1 cellular context compared by ENCODE assay signal in the genomic region with DNA sequence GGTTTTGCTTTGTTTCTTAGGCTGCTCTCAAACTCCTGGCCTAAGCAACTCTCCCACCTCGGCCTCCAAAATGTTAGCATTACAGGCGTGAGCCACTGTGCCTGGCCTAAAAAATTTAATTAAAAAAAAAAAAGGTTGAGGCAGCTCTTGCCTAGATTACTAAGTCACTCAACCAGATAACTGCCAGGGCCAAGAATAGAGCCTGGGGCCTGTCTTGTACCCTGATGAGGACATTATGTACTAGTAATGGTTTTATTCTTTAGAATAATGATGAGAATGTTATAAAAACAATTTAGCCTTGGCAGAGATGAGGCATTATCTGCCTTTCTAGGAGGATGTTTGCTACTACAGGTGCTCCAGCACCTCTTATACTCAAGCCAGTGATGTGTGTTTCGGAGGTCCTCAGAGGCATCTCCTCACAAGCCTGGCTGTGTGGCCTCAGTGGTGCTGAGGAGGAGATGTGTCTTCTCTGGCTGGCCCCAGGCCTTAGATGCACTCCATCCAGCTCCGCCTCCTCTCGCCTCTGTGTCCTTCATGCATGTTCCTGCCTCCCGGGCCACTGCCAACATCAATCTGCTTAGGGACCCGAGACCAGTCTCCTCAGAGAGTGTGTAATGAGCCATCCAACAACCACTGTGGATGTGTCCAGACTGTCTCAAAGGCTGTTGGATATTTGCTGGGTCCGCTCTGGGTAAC.
TF ChIP-seq lines count a peak whose summit lies in the region.

No MANE protein-coding gene starts in this region.

TF ChIP-seq in H1, 55 proteins besides CTCF, POLR2A, EP300 and RAD21:
- TF ChIP-seq POU5F1 (IDR thresholded peaks at IDR 0.05; ENCODE audit: low read depth, low read length), result no peak
- TF ChIP-seq TAF7 (optimal IDR thresholded peaks at IDR 0.05; ENCODE audit: borderline replicate concordance, low read depth, low read length), result no peak
- TF ChIP-seq JUND (IDR thresholded peaks at IDR 0.05; ENCODE audit: low read length), result no peak
- no peak for TF ChIP-seq BRCA1 (IDR thresholded peaks at IDR 0.05; ENCODE audit: low read depth, low read length)
- TF ChIP-seq NRF1 (IDR thresholded peaks at IDR 0.05; ENCODE audit: low read depth, low read length), result no peak
- no peak for TF ChIP-seq KDM5A (IDR thresholded peaks at IDR 0.05; ENCODE audit: low read length)
TF ChIP-seq in H1: peak in this region for 0.
